Comparison of ENCODE assay signal across 15 cellular contexts in the genomic region with DNA sequence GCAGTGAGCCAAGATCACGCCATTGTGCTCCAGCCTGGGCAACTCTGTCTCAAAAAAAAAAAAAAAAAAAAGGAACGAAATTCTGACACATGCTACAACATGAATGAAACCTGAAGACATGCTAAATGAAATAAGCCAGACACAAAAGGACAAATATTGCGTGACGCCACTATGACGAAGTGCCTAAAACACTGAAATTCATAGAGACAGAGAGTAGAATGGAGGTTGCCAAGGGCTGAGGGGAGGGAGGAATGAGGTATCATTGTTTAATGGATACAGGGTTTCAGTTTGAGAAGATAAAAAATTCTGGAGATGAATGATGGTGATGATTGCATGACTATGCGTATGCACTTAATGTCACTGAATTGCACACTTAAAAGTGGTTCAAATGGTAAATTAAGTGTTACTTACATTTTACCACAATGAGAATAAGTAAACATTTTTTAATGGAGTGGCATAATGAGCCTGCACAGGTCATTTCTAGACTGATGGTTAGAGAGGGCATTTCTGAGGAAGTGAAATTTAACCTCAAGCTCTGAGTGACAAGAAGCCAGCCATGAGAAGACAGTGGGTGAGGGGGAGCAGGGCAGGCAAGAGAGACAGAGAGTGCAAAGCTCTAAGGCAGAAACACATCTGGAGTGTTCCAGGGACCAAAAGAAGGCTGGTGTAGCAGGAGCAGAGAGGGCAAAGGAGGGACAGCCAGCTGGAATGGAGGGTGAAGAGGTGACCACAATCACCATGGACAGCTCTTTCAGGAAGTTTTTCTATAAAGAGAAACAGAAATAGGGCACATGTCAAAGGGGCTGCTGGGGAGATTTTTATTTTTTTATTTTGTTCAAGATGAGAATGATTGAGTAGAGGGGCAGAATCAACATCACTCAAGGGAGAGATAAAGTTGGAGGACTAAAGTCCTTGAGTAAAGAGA. TPM values are rescaled to one million over a fixed set of nuclear protein-coding genes. Genes with fewer than 3 reads are reported as not detected.
DNase-seq lines count a peak whose midpoint lies in the region; ATAC-seq and TF ChIP-seq lines count a peak whose summit lies in the region.
"Had no signal": no experiment of that assay in that cellular context is flagged by ENCODE, and none has a peak within 500 bp of the region (broad histone marks: within the 10 kb centered on the region; RNA-seq: fewer than 3 reads in every experiment).

No MANE protein-coding gene starts in this region.

- TF ChIP-seq CTCF in CD14-positive monocyte (IDR thresholded peaks at IDR 0.05), result no peak

- H3K4me1 Mint-ChIP-seq in CD14-positive monocyte, result no peaks in the 10 kb centered on the region

- intact Hi-C loops in CD14-positive monocyte (cut with micrococcal nuclease), result no loop called here

- no peak overlapping the region for H3K27ac Mint-ChIP-seq in CD14-positive monocyte
- H3K27ac Mint-ChIP-seq: activated naive CD4-positive, alpha-beta T cell treated with anti-CD3 and anti-CD28 coated beads for 36 hours; CD4-positive, alpha-beta T cell had no signal

- ATAC-seq in GM18858 (IDR thresholded peaks at IDR 0.05; ENCODE audit: unreplicated experiment), result peak; percentile 99
- ATAC-seq in GM21423 (IDR thresholded peaks at IDR 0.05; ENCODE audit: unreplicated experiment), result peak; percentile 96
- peak; percentile 92 for ATAC-seq in HG03060 (IDR thresholded peaks at IDR 0.05; ENCODE audit: low read depth, unreplicated experiment)

- H3K27me3 Mint-ChIP-seq in CD14-positive monocyte (ENCODE audit: low read depth in 3 of 3), result peaks cover 3 to 7% (median 6%) of the 10 kb centered on the region in 3 donors

- no peaks in the 10 kb centered on the region for H3K36me3 Mint-ChIP-seq in CD14-positive monocyte

- DNase-seq in NOMO-1 treated with DMSO at 0.1 percent for 48 hours (lab: John Stamatoyannopoulos, UW; ENCODE audit: unreplicated experiment) (peak; percentile 42), CD14-positive monocyte (ENCODE audit: low spot score) (no peak), kidney tubule cell (ENCODE audit: low spot score) (no peak), putamen (ENCODE audit: low spot score) (no peak), AG20443 (ENCODE audit: low spot score) (no peak)
- DNase-seq: activated naive CD4-positive, alpha-beta T cell treated with anti-CD3 and anti-CD28 coated beads for 36 hours; CD4-positive, alpha-beta T cell; foreskin fibroblast; left ventricle myocardium inferior; NCI-H2029; stimulated activated CD4-positive, alpha-beta T cell treated with anti-CD3 and anti-CD28 coated beads, Interleukin-2, amount 100 ng/mL, for 48 hours; thyroid gland had no signal

- H3K4me3 Mint-ChIP-seq in CD14-positive monocyte, result no peak overlapping the region
- H3K4me3 Mint-ChIP-seq: activated naive CD4-positive, alpha-beta T cell treated with anti-CD3 and anti-CD28 coated beads for 36 hours; CD4-positive, alpha-beta T cell had no signal

- H3K9me3 Mint-ChIP-seq in CD14-positive monocyte, result no peaks in the 10 kb centered on the region
- H3K9me3 Mint-ChIP-seq: activated naive CD4-positive, alpha-beta T cell treated with anti-CD3 and anti-CD28 coated beads for 36 hours; CD4-positive, alpha-beta T cell had no signal

RNA-seq across cellular contexts. Expression of gene EXOC6B, which starts 20.6 kb away (rescaled TPM):
- 1 to 10 TPM; 1.8 to 2.1 TPM for polyA plus RNA-seq in CD14-positive monocyte

RNA-seq across cellular contexts. Expression of gene SPR, which starts 40.8 kb away (rescaled TPM):
- 10 to 100 TPM in 1 of 2 donors, 1 to 10 TPM in 1; 7.6 to 12.5 TPM for polyA plus RNA-seq in CD14-positive monocyte
